Comparison of ENCODE assay signal across 8 cellular contexts in the genomic region with DNA sequence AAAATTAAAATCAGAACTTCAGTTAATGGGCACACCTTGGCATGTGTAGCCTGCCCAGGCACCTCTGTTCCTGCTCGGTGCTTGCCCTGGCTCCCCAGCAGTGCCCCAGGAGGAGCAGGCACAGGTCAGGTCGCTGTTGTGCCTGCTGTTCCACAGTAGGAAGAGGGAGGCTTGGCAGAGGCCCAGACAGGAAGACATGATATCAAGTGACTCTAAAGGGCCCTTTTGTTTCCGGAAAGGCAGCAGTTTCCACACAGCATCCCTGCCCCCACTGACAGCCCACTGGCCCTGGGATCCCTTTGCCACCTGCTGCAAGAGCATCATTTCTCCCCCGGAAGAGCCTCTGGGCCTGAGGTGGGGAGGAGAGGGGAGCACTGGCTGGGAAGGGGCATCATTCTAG. TPM values are rescaled to one million over a fixed set of nuclear protein-coding genes. Genes with fewer than 3 reads are reported as not detected.
DNase-seq lines count a peak whose midpoint lies in the region; ATAC-seq and TF ChIP-seq lines count a peak whose summit lies in the region.

No MANE protein-coding gene starts in this region.

- H3K4me3 ChIP-seq in lung (no peak overlapping the region), gastrocnemius medialis (no peak overlapping the region)

- DNase-seq in DMS153 (lab: John Stamatoyannopoulos, UW) (peak; percentile 30), NCI-H1694 treated with DMSO at 0.1 percent for 48 hours (lab: John Stamatoyannopoulos, UW) (peak; percentile 37), UCSD-AML1 (lab: John Stamatoyannopoulos, UW; ENCODE audit: unreplicated experiment) (peak; percentile 69), lung (ENCODE audit: low spot score) (peak; percentile 66), NCI-H187 treated with DMSO at 0.1 percent for 48 hours (lab: John Stamatoyannopoulos, UW) (no peak), gastrocnemius medialis (no peak)
- DNase-seq in stimulated activated CD4-positive, alpha-beta T cell treated with anti-CD3 and anti-CD28 coated beads, Interleukin-4, amount 100 ng/mL, for 4 hours = no peak

- 9 to 19% methylated on average over 4 of the region's 4 CpGs for WGBS in lung, 2 donors

- H3K9me3 ChIP-seq in lung (ENCODE audit: control insufficient read depth in 2 of 2, insufficient read depth in 1 of 2, low read length in 1 of 2) = no peaks in the 10 kb centered on the region
- no peaks in the 10 kb centered on the region for H3K9me3 ChIP-seq in gastrocnemius medialis

- H3K27ac ChIP-seq in lung (ENCODE audit: low read depth in 1 of 2, low read length in 1 of 2) (no peak overlapping the region), gastrocnemius medialis (no peak overlapping the region)

- TF ChIP-seq CTCF in lung (IDR thresholded peaks at IDR 0.05; ENCODE audit: control extremely low read depth, extremely low read depth) = no peak
- no peak for TF ChIP-seq CTCF in gastrocnemius medialis (IDR thresholded peaks at IDR 0.05 in 4 of 5, conservative IDR thresholded peaks at IDR 0.05 in 1 of 5)

- TF ChIP-seq POLR2A in gastrocnemius medialis (IDR thresholded peaks at IDR 0.05) = no peak

- in situ Hi-C loops in gastrocnemius medialis (cut with MboI; ENCODE audit: low sequenced_read_pairs in 4 of 4) = no loop called here

- H3K36me3 ChIP-seq in lung (ENCODE audit: control insufficient read depth in 2 of 2, insufficient read depth in 2 of 2, low read length in 2 of 2) = no peaks in the 10 kb centered on the region
- H3K36me3 ChIP-seq in gastrocnemius medialis = no peaks in the 10 kb centered on the region

- ATAC-seq in lung (ENCODE audit: insufficient read depth, low FRiP score) (peak; percentile 31), gastrocnemius medialis (no peak), HG03457 (IDR thresholded peaks at IDR 0.05; ENCODE audit: unreplicated experiment) (no peak)

- H3K27me3 ChIP-seq in lung (ENCODE audit: control insufficient read depth, insufficient read depth) (no peaks in the 10 kb centered on the region), gastrocnemius medialis (peaks cover 0 to 2% (median 0%) of the 10 kb centered on the region in 3 donors)

- H3K4me1 ChIP-seq in lung (ENCODE audit: control insufficient read depth in 2 of 2, insufficient read depth in 2 of 2, low read length in 2 of 2) (peaks cover 7 to 11% of the 10 kb centered on the region in 2 donors), gastrocnemius medialis (peaks cover 18% of the 10 kb centered on the region in 2 donors)

- intact Hi-C loops in gastrocnemius medialis (cut with DNase I; ENCODE audit: low total_unique reads) = no loop called here

RNA-seq across cellular contexts. Expression of a gene that starts 40.5 kb away (rescaled TPM):
- total RNA-seq in lung (10 to 100 TPM; 30.8 to 70.6 TPM), gastrocnemius medialis (10 to 100 TPM in 3 of 4 donors, 1 to 10 TPM in 1; 9.7 to 38.3 (median 27.8) TPM)
- polyA plus RNA-seq in lung = 10 to 100 TPM; 16.5 to 24.3 TPM

Comparison
In these comparisons a context has a peak if more than half of its experiments do, and no peak if none do; other contexts are left out.
1. DNase-seq: peak in DMS153 (single experiment), NCI-H1694 treated with DMSO at 0.1 percent for 48 hours (single experiment), UCSD-AML1 (single experiment) and lung (single experiment); none in NCI-H187 treated with DMSO at 0.1 percent for 48 hours (single experiment), stimulated activated CD4-positive, alpha-beta T cell treated with anti-CD3 and anti-CD28 coated beads, Interleukin-4, amount 100 ng/mL, for 4 hours (0 of 2) and gastrocnemius medialis (0 of 2).